In the genomic region with DNA sequence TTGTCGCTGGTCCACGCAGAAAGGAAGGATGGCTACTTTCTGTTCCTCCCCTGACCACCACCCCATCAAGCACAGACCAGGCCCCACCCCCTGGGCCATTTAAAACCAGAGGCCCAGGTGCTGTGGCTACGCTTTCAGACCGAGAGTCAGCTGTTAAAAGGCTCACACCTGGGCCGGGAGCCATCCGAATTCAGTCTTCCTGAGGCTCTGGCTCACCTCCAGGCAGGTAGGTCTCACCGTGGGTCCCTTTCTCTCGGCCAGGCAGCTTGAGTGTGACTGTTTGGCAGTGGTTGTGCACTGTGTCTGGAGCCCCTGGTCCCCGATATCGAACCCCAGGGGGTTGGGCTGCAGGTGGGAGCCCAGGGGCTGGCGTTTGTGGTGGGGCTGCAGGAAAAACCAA, we compare ENCODE assay signal across 38 cellular contexts. TPM values are rescaled to one million over a fixed set of nuclear protein-coding genes. Genes with fewer than 3 reads are reported as not detected.
"Had no signal": no experiment of that assay in that cellular context is flagged by ENCODE, and none has a peak within 500 bp of the region (broad histone marks: within the 10 kb centered on the region; RNA-seq: fewer than 3 reads in every experiment).

No MANE protein-coding gene starts in this region.

- H3K27me3 Mint-ChIP-seq: activated CD8-positive, alpha-beta T cell treated with anti-CD3 and anti-CD28 coated beads for 36 hours had no signal

- H3K27ac Mint-ChIP-seq: activated CD8-positive, alpha-beta T cell treated with anti-CD3 and anti-CD28 coated beads for 36 hours; activated naive CD4-positive, alpha-beta T cell treated with anti-CD3 and anti-CD28 coated beads for 36 hours; activated naive CD4-positive, alpha-beta T cell treated with anti-CD3 and anti-CD28 coated beads, Interleukin-2, amount 50 U/mL, for 24 hours; activated naive CD8-positive, alpha-beta T cell treated with anti-CD3 and anti-CD28 coated beads for 36 hours; activated naive CD8-positive, alpha-beta T cell treated with anti-CD3 and anti-CD28 coated beads, Interleukin-2, amount 50 U/mL, for 24 hours; activated T-helper 1 cell treated with anti-CD3 and anti-CD28 coated beads, Interleukin-12 subunit alpha, Interleukin-12 subunit beta, Interleukin-2, Interleukin-4 antibody, amounts not matched to agents 30 ng/mL and 10 ng/mL and 1 ng/mL, durations not matched to agents 14 hours and 24 hours and 36 hours; activated T-helper 2 cell treated with anti-CD3 and anti-CD28 coated beads, Interferon-gamma antibody, Interleukin-2, Interleukin-4, amounts not matched to agents 10 μg/mL and 5 μg/mL and 100 μg/mL, durations not matched to agents 14 hours and 24 hours and 36 hours; effector memory CD8-positive, alpha-beta T cell; WTC11 had no signal

- H3K4me1 ChIP-seq: adrenal gland, body of pancreas, foreskin keratinocyte, gastroesophageal sphincter had no signal

- ATAC-seq: activated CD8-positive, alpha-beta T cell treated with anti-CD3 and anti-CD28 coated beads for 36 hours; activated naive CD8-positive, alpha-beta T cell treated with anti-CD3 and anti-CD28 coated beads, Interleukin-2, amount 50 U/mL, for 24 hours; body of pancreas; effector memory CD8-positive, alpha-beta T cell; foreskin keratinocyte; gastroesophageal sphincter; heart right ventricle; WTC11 had no signal

- H3K4me1 Mint-ChIP-seq: activated naive CD4-positive, alpha-beta T cell treated with anti-CD3 and anti-CD28 coated beads, Interleukin-2, amount 50 U/mL, for 24 hours; activated naive CD8-positive, alpha-beta T cell treated with anti-CD3 and anti-CD28 coated beads for 36 hours; activated naive CD8-positive, alpha-beta T cell treated with anti-CD3 and anti-CD28 coated beads, Interleukin-2, amount 50 U/mL, for 24 hours; WTC11 had no signal

- H3K36me3 ChIP-seq: adrenal gland, esophagus muscularis mucosa, gastroesophageal sphincter, heart right ventricle had no signal

- H3K27ac ChIP-seq: adrenal gland, body of pancreas, esophagus muscularis mucosa, foreskin keratinocyte, gastroesophageal sphincter, heart right ventricle, VCaP had no signal

- FAIRE-seq: colon, TTC549 had no signal

- H3K4me3 ChIP-seq: adrenal gland, body of pancreas, esophagus muscularis mucosa, gastroesophageal sphincter, heart right ventricle had no signal

- DNase-seq: activated CD4-positive, alpha-beta T cell treated with anti-CD3 and anti-CD28 coated beads for 1 hour; activated CD4-positive, alpha-beta T cell treated with anti-CD3 and anti-CD28 coated beads for 4 hours; activated CD4-positive, alpha-beta T cell treated with anti-CD3 and anti-CD28 coated beads, Interleukin-2, amount 50 U/mL, for 1 hour; activated CD4-positive, alpha-beta T cell treated with anti-CD3 and anti-CD28 coated beads, Interleukin-2, amount 50 U/mL, for 48 hours; activated CD8-positive, alpha-beta memory T cell treated with anti-CD3 and anti-CD28 coated beads for 24 hours; activated CD8-positive, alpha-beta memory T cell treated with anti-CD3 and anti-CD28 coated beads, Interleukin-2, amount 50 U/mL, for 4 hours; activated CD8-positive, alpha-beta T cell treated with anti-CD3 and anti-CD28 coated beads for 36 hours; activated effector memory CD4-positive, alpha-beta T cell treated with anti-CD3 and anti-CD28 coated beads, Interleukin-2, amount 50 U/mL, for 16 hours; activated naive CD4-positive, alpha-beta T cell treated with anti-CD3 and anti-CD28 coated beads for 36 hours; activated naive CD8-positive, alpha-beta T cell treated with anti-CD3 and anti-CD28 coated beads for 36 hours; activated naive CD8-positive, alpha-beta T cell treated with anti-CD3 and anti-CD28 coated beads, Interleukin-2, amount 50 U/mL, for 24 hours; activated T-cell treated with anti-CD3 and anti-CD28 coated beads, Interleukin-2, amount 50 U/mL, for 1 hour; activated T-cell treated with anti-CD3 and anti-CD28 coated beads, Interleukin-2, amount 50 U/mL, for 48 hours; adrenal gland; amygdala; body of pancreas; caudate nucleus; cortex of kidney; dermis blood vessel endothelial cell; effector CD4-positive, alpha-beta T cell; effector memory CD8-positive, alpha-beta T cell; erythroblast; foreskin keratinocyte; heart right ventricle; T-helper 2 cell had no signal

- H3K27me3 ChIP-seq: adrenal gland, body of pancreas, foreskin keratinocyte had no signal

- H3K4me3 Mint-ChIP-seq: activated CD8-positive, alpha-beta T cell treated with anti-CD3 and anti-CD28 coated beads for 36 hours; activated naive CD4-positive, alpha-beta T cell treated with anti-CD3 and anti-CD28 coated beads for 36 hours; activated naive CD4-positive, alpha-beta T cell treated with anti-CD3 and anti-CD28 coated beads, Interleukin-2, amount 50 U/mL, for 24 hours; activated naive CD8-positive, alpha-beta T cell treated with anti-CD3 and anti-CD28 coated beads for 36 hours; activated naive CD8-positive, alpha-beta T cell treated with anti-CD3 and anti-CD28 coated beads, Interleukin-2, amount 50 U/mL, for 24 hours; activated T-helper 1 cell treated with anti-CD3 and anti-CD28 coated beads, Interleukin-12 subunit alpha, Interleukin-12 subunit beta, Interleukin-2, Interleukin-4 antibody, amounts not matched to agents 30 ng/mL and 10 ng/mL and 1 ng/mL, durations not matched to agents 14 hours and 24 hours and 36 hours; effector memory CD8-positive, alpha-beta T cell; WTC11 had no signal

RNA-seq across cellular contexts. Expression of a gene that starts 7.2 kb away (rescaled TPM):
- total RNA-seq: activated CD8-positive, alpha-beta T cell treated with anti-CD3 and anti-CD28 coated beads for 36 hours; activated naive CD8-positive, alpha-beta T cell treated with anti-CD3 and anti-CD28 coated beads for 36 hours; activated T-helper 1 cell treated with anti-CD3 and anti-CD28 coated beads, Interleukin-12 subunit alpha, Interleukin-12 subunit beta, Interleukin-2, Interleukin-4 antibody, amounts not matched to agents 30 ng/mL and 10 ng/mL and 1 ng/mL, durations not matched to agents 14 hours and 24 hours and 36 hours; activated T-helper 2 cell treated with anti-CD3 and anti-CD28 coated beads, Interferon-gamma antibody, Interleukin-2, Interleukin-4, amounts not matched to agents 10 μg/mL and 5 μg/mL and 100 μg/mL, durations not matched to agents 14 hours and 24 hours and 36 hours; adrenal gland; aorta; body of pancreas; chondrocyte; dermis blood vessel endothelial cell; esophagus muscularis mucosa; foreskin keratinocyte; gastroesophageal sphincter; glomerular endothelial cell; heart right ventricle; T-helper 1 cell treated with Interleukin-12 subunit alpha and Interleukin-12 subunit beta and Interleukin-4 antibody, amounts not matched to agents 30 ng/mL and 1 ng/mL, for 36 hours had no signal
- polyA plus RNA-seq: adrenal gland, aorta, foreskin keratinocyte, heart right ventricle had no signal
